ENCODE assay signal across 9 cellular contexts in the genomic region with DNA sequence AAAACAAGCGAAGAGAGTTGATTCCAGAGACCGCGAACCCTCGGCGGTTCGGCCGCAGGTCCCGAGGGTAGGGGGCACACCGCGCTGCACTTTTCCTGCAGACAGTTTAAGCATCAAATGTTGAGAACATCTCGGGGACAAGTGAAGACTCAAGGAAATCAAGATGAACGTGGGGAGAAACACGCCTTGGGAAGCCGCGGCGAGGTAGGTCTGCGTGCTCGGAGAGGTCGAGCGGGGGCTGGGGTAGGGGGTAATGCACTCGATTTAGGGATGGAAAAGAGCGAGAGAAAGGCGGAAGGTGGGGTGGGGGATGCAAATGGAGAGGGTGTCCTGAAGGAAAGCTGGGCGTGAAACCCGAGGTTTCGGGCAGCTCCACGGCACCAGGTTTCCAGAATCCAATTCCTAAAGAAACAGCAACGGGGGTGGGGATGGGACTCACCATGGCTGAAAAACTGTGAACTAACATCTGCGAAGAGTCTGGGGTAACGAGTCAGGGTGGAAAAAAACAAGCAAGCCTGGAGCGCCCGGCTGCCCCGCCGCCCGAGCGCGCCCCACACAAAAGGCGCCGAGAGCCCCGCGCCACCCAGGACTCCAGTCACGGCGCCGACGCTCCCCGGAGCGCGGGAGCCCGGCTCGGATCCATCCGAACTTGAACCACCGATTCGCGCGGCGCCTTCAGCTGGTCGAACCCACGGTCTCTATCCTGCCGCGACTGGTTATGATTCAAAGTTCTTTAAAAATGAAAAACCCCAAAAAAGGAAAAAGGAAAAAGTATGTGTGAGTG. TPM values are rescaled to one million over a fixed set of nuclear protein-coding genes. Genes with fewer than 3 reads are reported as not detected.
DNase-seq lines count a peak whose midpoint lies in the region; ATAC-seq and TF ChIP-seq lines count a peak whose summit lies in the region.
"Had no signal": no experiment of that assay in that cellular context is flagged by ENCODE, and none has a peak within 500 bp of the region (broad histone marks: within the 10 kb centered on the region; RNA-seq: fewer than 3 reads in every experiment).

No MANE protein-coding gene starts in this region.

- no peak overlapping the region for H3K27ac ChIP-seq in CD4-positive, alpha-beta T cell (ENCODE audit: low read depth, low read length)
- H3K27ac ChIP-seq in KMS-11 (peak overlapping the region; percentile 67), colonic mucosa (peak overlapping the region; percentile 18)

- peaks cover 24% of the 10 kb centered on the region for H3K9me3 Mint-ChIP-seq in CD4-positive, alpha-beta T cell
- peaks cover 6 to 58% (median 38%) of the 10 kb centered on the region in 7 donors for H3K9me3 Mint-ChIP-seq in naive B cell

- H3K9me3 ChIP-seq in CD4-positive, alpha-beta T cell (ENCODE audit: control insufficient read depth, low read length), result peaks cover 46% of the 10 kb centered on the region
- no peaks in the 10 kb centered on the region for H3K9me3 ChIP-seq in colonic mucosa

- peaks cover 75% of the 10 kb centered on the region for H3K27me3 ChIP-seq in CD4-positive, alpha-beta T cell (ENCODE audit: control insufficient read depth, insufficient read depth, low read length)
- H3K27me3 ChIP-seq in KMS-11 (ENCODE audit: insufficient read depth, low read depth) (no peaks in the 10 kb centered on the region), colonic mucosa (peaks cover 76% of the 10 kb centered on the region)

- H3K4me3 Mint-ChIP-seq in CD4-positive, alpha-beta T cell, result peak overlapping the region; percentile 90
- H3K4me3 Mint-ChIP-seq in naive B cell, result peak overlapping the region; percentile 89 to 98 (median 96)

- peak; percentile 30 for ATAC-seq in CD4-positive, alpha-beta T cell (ENCODE audit: poor library complexity)
- ATAC-seq in naive B cell (ENCODE audit: low read depth in 2 of 2), result peak; percentile 14 to 32
- no peak for ATAC-seq in GM21717 (IDR thresholded peaks at IDR 0.05; ENCODE audit: unreplicated experiment)
- no peak for ATAC-seq in HG02642 (IDR thresholded peaks at IDR 0.05; ENCODE audit: poor library complexity, unreplicated experiment)

- peak overlapping the region; percentile 98 for H2AFZ ChIP-seq in KMS-11 (ENCODE audit: low read depth)

- H3K9ac ChIP-seq in KMS-11, result peak overlapping the region; percentile 68; the same call in 1 of the 2 replicates
- peak overlapping the region; percentile 35 to 51 for H3K9ac ChIP-seq in colonic mucosa (ENCODE audit: low read depth in 2 of 2, low read length in 2 of 2)

- no peaks in the 10 kb centered on the region for H3K79me2 ChIP-seq in KMS-11 (ENCODE audit: insufficient read depth, low read depth)

- peaks cover 49% of the 10 kb centered on the region for H3K4me1 Mint-ChIP-seq in CD4-positive, alpha-beta T cell (ENCODE audit: low read depth)
- peaks cover 27 to 50% (median 38%) of the 10 kb centered on the region in 3 donors for H3K4me1 Mint-ChIP-seq in naive B cell

- TF ChIP-seq CTCF in CD4-positive, alpha-beta T cell (IDR thresholded peaks at IDR 0.05), result no peak
- TF ChIP-seq CTCF in KMS-11 (conservative IDR thresholded peaks at IDR 0.05; ENCODE audit: low read depth, low read length) (no peak), colonic mucosa (IDR thresholded peaks at IDR 0.05) (no peak)

- H3K4me3 ChIP-seq in KMS-11 (IDR thresholded peaks at IDR 0.05; ENCODE audit: insufficient read depth, low read depth, low read length), result no peak overlapping the region
- peak overlapping the region; percentile 56 for H3K4me3 ChIP-seq in colonic mucosa

- H3K27me3 Mint-ChIP-seq in CD4-positive, alpha-beta T cell, result peaks cover 96% of the 10 kb centered on the region
- H3K27me3 Mint-ChIP-seq in naive B cell, result peaks cover 77 to 89% (median 88%) of the 10 kb centered on the region in 3 donors

- DNase-seq in CD4-positive, alpha-beta T cell, result no peak
- DNase-seq in colonic mucosa, result no peak
- no peak for DNase-seq in naive B cell
- no peak for DNase-seq in globus pallidus (ENCODE audit: low spot score)
- DNase-seq in mucosa of gallbladder (ENCODE audit: low spot score), result no peak

- H3K36me3 ChIP-seq in KMS-11 (ENCODE audit: insufficient read depth) (no peaks in the 10 kb centered on the region), colonic mucosa (no peaks in the 10 kb centered on the region)

- H3K36me3 Mint-ChIP-seq in CD4-positive, alpha-beta T cell (ENCODE audit: low read depth), result peaks cover 40% of the 10 kb centered on the region
- peaks cover 0 to 59% of the 10 kb centered on the region in 2 donors for H3K36me3 Mint-ChIP-seq in naive B cell

- no peaks in the 10 kb centered on the region for H4K20me1 ChIP-seq in KMS-11 (ENCODE audit: insufficient read depth)

- H3K27ac Mint-ChIP-seq in CD4-positive, alpha-beta T cell, result peak overlapping the region; percentile 66
- H3K27ac Mint-ChIP-seq in naive B cell, result peak overlapping the region in 4 of 6 donors; percentile 75 to 95 (median 90)

- peaks cover 23% of the 10 kb centered on the region for H3K4me1 ChIP-seq in KMS-11 (ENCODE audit: low read depth, poor library complexity, severe bottlenecking)
- peaks cover 7% of the 10 kb centered on the region for H3K4me1 ChIP-seq in colonic mucosa

- POLR2A ChIA-PET in CD4-positive, alpha-beta T cell (lab: Charles Lee), result no interaction called here

- H3K4me2 ChIP-seq in KMS-11, result peak overlapping the region; percentile 86

- CTCF ChIA-PET in CD4-positive, alpha-beta T cell (lab: Charles Lee), result no interaction called here

- intact Hi-C loops in CD4-positive, alpha-beta T cell (cut with DNase I, micrococcal nuclease), result no loop called here
- intact Hi-C loops in colonic mucosa (cut with DNase I), result no loop called here

RNA-seq across cellular contexts. Expression of a gene that starts 3.6 kb away (rescaled TPM):
- under 1 TPM in 1 of 2 experiments, not detected in 1; 0.16 TPM for total RNA-seq in CD4-positive, alpha-beta T cell
- total RNA-seq in colonic mucosa (under 1 TPM; 0.27 to 0.99 TPM), mucosa of gallbladder (0.89 TPM)
- polyA plus RNA-seq in naive B cell (ENCODE audit: low read depth in 6 of 6), result not detected
- total RNA-seq: lung microvascular endothelial cell had no signal

Comparison
In these comparisons a context has a peak if more than half of its experiments do, and no peak if none do; other contexts are left out.
1. ATAC-seq: peak in CD4-positive, alpha-beta T cell (single experiment) and naive B cell (2 of 2); none in GM21717 (single experiment) and HG02642 (single experiment).